ENCODE assay signal across 8 cellular contexts in genomic region chr9:136666364-136667216, GRCh38. TPM values are rescaled to one million over a fixed set of nuclear protein-coding genes. Genes with fewer than 3 reads are reported as not detected.
DNase-seq lines count a peak whose midpoint lies in the region; ATAC-seq and TF ChIP-seq lines count a peak whose summit lies in the region.

No MANE protein-coding gene starts in this region.

- peak overlapping the region; percentile 66 for H3K9ac ChIP-seq in BLaER1

- H3K9me3 ChIP-seq in BLaER1 (no peaks in the 10 kb centered on the region), MG63 (no peaks in the 10 kb centered on the region)

- TF ChIP-seq CTCF in dorsolateral prefrontal cortex (IDR thresholded peaks at IDR 0.05 in 54 of 56, conservative IDR thresholded peaks at IDR 0.05 in 2 of 56; ENCODE audit: low read depth in 1 of 56, partially characterized antibody in 56 of 56), result no peak

- H3K27me3 Mint-ChIP-seq in natural killer cell treated with Interleukin-12 subunit alpha and Interleukin-12 subunit beta and Interleukin-15 and Interleukin-18, amount 100 ng/mL, for 72 hours, result peaks cover 0 to 6% of the 10 kb centered on the region in 2 donors

- H3K9me3 Mint-ChIP-seq in natural killer cell treated with Interleukin-12 subunit alpha and Interleukin-12 subunit beta and Interleukin-15 and Interleukin-18, amount 100 ng/mL, for 72 hours, result no peaks in the 10 kb centered on the region

- ATAC-seq in natural killer cell treated with Interleukin-12 subunit alpha and Interleukin-12 subunit beta and Interleukin-15 and Interleukin-18, amount 100 ng/mL, for 72 hours, result no peak
- ATAC-seq in HG02938 (IDR thresholded peaks at IDR 0.05; ENCODE audit: unreplicated experiment) (no peak), HG03342 (IDR thresholded peaks at IDR 0.05; ENCODE audit: unreplicated experiment) (no peak)

- H3K27ac Mint-ChIP-seq in natural killer cell treated with Interleukin-12 subunit alpha and Interleukin-12 subunit beta and Interleukin-15 and Interleukin-18, amount 100 ng/mL, for 72 hours, result no peak overlapping the region

- peaks cover 94% of the 10 kb centered on the region for H3K4me1 ChIP-seq in BLaER1

- peak overlapping the region; percentile 48 for H3K4me3 Mint-ChIP-seq in natural killer cell treated with Interleukin-12 subunit alpha and Interleukin-12 subunit beta and Interleukin-15 and Interleukin-18, amount 100 ng/mL, for 72 hours

- H3K27ac ChIP-seq in BLaER1 (peak overlapping the region; percentile 60), dorsolateral prefrontal cortex (peak overlapping the region in 36 of 59 donors; percentile 11 to 82 (median 56))

- peak overlapping the region; percentile 69 for H3K4me3 ChIP-seq in BLaER1
- H3K4me3 ChIP-seq in MG63, result peak overlapping the region; percentile 22; the same call in 1 of the 2 replicates
- H3K4me3 ChIP-seq in dorsolateral prefrontal cortex, result peak overlapping the region in 55 of 59 donors; percentile 12 to 72 (median 47)

- H3K4me1 Mint-ChIP-seq in natural killer cell treated with Interleukin-12 subunit alpha and Interleukin-12 subunit beta and Interleukin-15 and Interleukin-18, amount 100 ng/mL, for 72 hours (ENCODE audit: low read depth in 2 of 2), result peaks cover 0 to 2% of the 10 kb centered on the region in 2 donors

- intact Hi-C loops in dorsolateral prefrontal cortex (cut with DNase I), result no loop called here

- H3K36me3 Mint-ChIP-seq in natural killer cell treated with Interleukin-12 subunit alpha and Interleukin-12 subunit beta and Interleukin-15 and Interleukin-18, amount 100 ng/mL, for 72 hours, result no peaks in the 10 kb centered on the region

- peak overlapping the region; percentile 99 for H3K4me2 ChIP-seq in BLaER1

- DNase-seq in MG63, result no peak
- no peak for DNase-seq in dorsolateral prefrontal cortex
- no peak for DNase-seq in natural killer cell treated with Interleukin-12 subunit alpha and Interleukin-12 subunit beta and Interleukin-15 and Interleukin-18, amount 100 ng/mL, for 72 hours (ENCODE audit: low spot score)
- DNase-seq in NK-92 treated with Interleukin-12 subunit alpha and Interleukin-12 subunit beta, amount 100 ng/mL, for 24 hours (lab: John Stamatoyannopoulos, UW), result no peak
- DNase-seq in NCI-H82 treated with DMSO at 0.1 percent for 48 hours (lab: John Stamatoyannopoulos, UW; ENCODE audit: unreplicated experiment), result no peak

- H3K27me3 ChIP-seq in BLaER1, result peaks cover 36% of the 10 kb centered on the region; the same call in 1 of the 2 replicates
- no peaks in the 10 kb centered on the region for H3K27me3 ChIP-seq in MG63
- peaks cover 0 to 22% (median 0%) of the 10 kb centered on the region in 45 donors for H3K27me3 ChIP-seq in dorsolateral prefrontal cortex

- peaks cover 57% of the 10 kb centered on the region for H4K20me1 ChIP-seq in BLaER1

- 0 out of 2 replicates have a peak, but pooled peaks cover 22% of the 10 kb centered on the region for H3K36me3 ChIP-seq in BLaER1
- no peaks in the 10 kb centered on the region for H3K36me3 ChIP-seq in MG63

RNA-seq across cellular contexts. Expression of gene EGFL7, which starts 3.9 kb away (rescaled TPM):
- 24.5 and 25.9 TPM in 2 replicates for total RNA-seq in MG63 (2014; rRNA removed; shearing (Covaris generic); ENCODE audit: low replicate concordance)
- total RNA-seq in dorsolateral prefrontal cortex, result 100 to 1,000 TPM in 13 of 120 experiments, 10 to 100 TPM in 107; 43.0 to 145 (median 80.4) TPM
- total RNA-seq in natural killer cell treated with Interleukin-12 subunit alpha and Interleukin-12 subunit beta and Interleukin-15 and Interleukin-18, amount 100 ng/mL, for 72 hours, result under 1 TPM; 0.36 to 0.52 TPM

RNA-seq across cellular contexts. Expression of gene AGPAT2, which starts 20.7 kb away (rescaled TPM):
- 58.8 and 116 TPM in 2 replicates for total RNA-seq in MG63 (2014; rRNA removed; shearing (Covaris generic); ENCODE audit: low replicate concordance)
- 10 to 100 TPM in 91 of 120 experiments, 1 to 10 TPM in 29; 4.1 to 18.0 (median 11.6) TPM for total RNA-seq in dorsolateral prefrontal cortex
- total RNA-seq in natural killer cell treated with Interleukin-12 subunit alpha and Interleukin-12 subunit beta and Interleukin-15 and Interleukin-18, amount 100 ng/mL, for 72 hours, result 1 to 10 TPM; 6.1 to 8.9 TPM

RNA-seq across cellular contexts. Expression of gene DIPK1B, which starts 45.8 kb away (rescaled TPM):
- total RNA-seq in MG63 (2014; rRNA removed; shearing (Covaris generic); ENCODE audit: low replicate concordance), result 11.5 and 13.3 TPM in 2 replicates
- total RNA-seq in dorsolateral prefrontal cortex, result 10 to 100 TPM; 12.6 to 48.9 (median 34.9) TPM
- not detected for total RNA-seq in natural killer cell treated with Interleukin-12 subunit alpha and Interleukin-12 subunit beta and Interleukin-15 and Interleukin-18, amount 100 ng/mL, for 72 hours

Comparison
In these comparisons a context has a peak if more than half of its experiments do, and no peak if none do; other contexts are left out.
1. RNA of gene EGFL7, which starts 3.9 kb away (total RNA-seq): 43.0 to 145 TPM in dorsolateral prefrontal cortex and 24.5 to 25.9 TPM in MG63; 0.36 to 0.52 TPM in natural killer cell treated with Interleukin-12 subunit alpha and Interleukin-12 subunit beta and Interleukin-15 and Interleukin-18, amount 100 ng/mL, for 72 hours; every median in the first group is over 10 times any median in the second.
2. RNA of gene DIPK1B, which starts 45.8 kb away (total RNA-seq): 12.6 to 48.9 TPM in dorsolateral prefrontal cortex and 11.5 to 13.3 TPM in MG63; not detected in natural killer cell treated with Interleukin-12 subunit alpha and Interleukin-12 subunit beta and Interleukin-15 and Interleukin-18, amount 100 ng/mL, for 72 hours; every median in the first group is over 10 times any median in the second.
3. Peak in every context shown above with its lines, with median percentiles within 50 percentile points of each other: H3K4me3 ChIP-seq.